ENCODE assay signal across 9 cellular contexts in the genomic region with DNA sequence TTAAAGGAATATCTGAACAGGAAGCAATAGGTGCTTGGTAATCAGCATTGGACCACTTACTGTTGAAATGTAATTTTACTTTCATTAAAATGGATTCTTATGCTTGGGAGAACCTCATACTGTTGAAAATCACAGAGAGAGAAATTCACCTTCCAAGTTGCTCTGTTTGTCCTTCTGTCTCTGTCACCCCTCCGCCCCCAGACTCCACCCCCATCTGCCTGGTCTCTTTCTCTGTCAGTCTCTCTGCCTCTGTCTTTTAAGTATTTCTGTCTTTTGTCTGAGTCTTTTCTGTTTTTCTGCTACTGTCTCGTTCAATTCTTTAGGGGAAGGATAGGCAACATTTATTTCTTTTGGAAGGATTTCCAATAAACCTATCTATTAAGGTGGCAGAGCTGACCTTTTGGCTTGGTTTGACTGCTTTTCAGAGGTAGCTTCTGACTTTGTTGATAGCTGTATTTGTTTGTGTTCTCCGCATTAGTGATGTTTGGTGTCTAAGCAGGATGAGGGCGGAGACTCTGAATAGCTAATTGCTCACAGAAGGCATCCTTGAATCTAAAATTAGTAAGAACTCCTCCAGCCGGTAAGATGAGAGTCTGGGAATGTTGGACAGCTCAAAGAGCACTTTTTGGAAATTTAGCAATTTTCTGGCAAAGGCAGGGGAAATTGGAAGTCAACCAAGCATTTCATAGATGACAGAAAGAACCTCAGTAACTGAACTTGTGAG.
A peak's percentile ranks its signal among the peaks of the same experiment; 100 is the strongest.
DNase-seq lines count a peak whose midpoint lies in the region; ATAC-seq and TF ChIP-seq lines count a peak whose summit lies in the region.
"Had no signal": no experiment of that assay in that cellular context is flagged by ENCODE, and none has a peak within 500 bp of the region (broad histone marks: within the 10 kb centered on the region; RNA-seq: fewer than 3 reads in every experiment).

No MANE protein-coding gene starts in this region.

- H3K9me3 ChIP-seq in BLaER1 (no peaks in the 10 kb centered on the region), SK-N-SH (no peaks in the 10 kb centered on the region), esophagus squamous epithelium (no peaks in the 10 kb centered on the region), osteoblast (ENCODE audit: low read depth, low read length) (no peaks in the 10 kb centered on the region)

- DNase-seq in SK-N-SH: no peak
- no peak for DNase-seq in esophagus squamous epithelium (lab: John Stamatoyannopoulos, UW)
- DNase-seq in osteoblast (ENCODE audit: insufficient read length, low spot score, missing footprints): peak; percentile 64
- no peak for DNase-seq in mucosa of gallbladder (ENCODE audit: low spot score)
- DNase-seq in mesendoderm: no peak
- DNase-seq: NCI-H2029 treated with DMSO at 0.1 percent for 48 hours had no signal

- intact Hi-C loops in esophagus squamous epithelium (cut with DNase I): no loop called here

- H3K79me2 ChIP-seq in SK-N-SH (ENCODE audit: insufficient read depth) (peaks cover 53% of the 10 kb centered on the region), osteoblast (ENCODE audit: insufficient read depth, low read length) (peaks cover 51% of the 10 kb centered on the region), mesendoderm (ENCODE audit: control insufficient read depth, insufficient read depth, low read length) (peaks cover 5% of the 10 kb centered on the region)

- H3K4me3 ChIP-seq in BLaER1 (no peak overlapping the region), SK-N-SH (ENCODE audit: low read depth in 2 of 2, low read length in 1 of 2) (peak overlapping the region; percentile 23 to 48; a peak in 2 of 4 replicates), esophagus squamous epithelium (peak overlapping the region; percentile 12 to 63 (median 44)), osteoblast (ENCODE audit: insufficient read depth, low read length) (peak overlapping the region; percentile 69), mesendoderm (ENCODE audit: low read length) (no peak overlapping the region)

- no peaks in the 10 kb centered on the region for H3K36me3 ChIP-seq in BLaER1
- H3K36me3 ChIP-seq in SK-N-SH (replicated peaks in 1 of 2; ENCODE audit: control insufficient read depth in 1 of 2, insufficient read depth in 2 of 2, low read length in 1 of 2): peaks cover 0 to 6% of the 10 kb centered on the region in 2 experiments
- H3K36me3 ChIP-seq in esophagus squamous epithelium: peaks cover 0 to 3% (median 0%) of the 10 kb centered on the region in 3 donors
- H3K36me3 ChIP-seq in osteoblast (ENCODE audit: insufficient read depth, low read length): no peaks in the 10 kb centered on the region
- H3K36me3 ChIP-seq in mesendoderm (ENCODE audit: control insufficient read depth, insufficient read depth, low read length): no peaks in the 10 kb centered on the region

- H2BK15ac ChIP-seq in mesendoderm (replicated peaks; ENCODE audit: low read depth): no peak overlapping the region

- H3K9me2 ChIP-seq in SK-N-SH: no peaks in the 10 kb centered on the region

- no peak overlapping the region for H3K56ac ChIP-seq in mesendoderm (ENCODE audit: low read length)

- TF ChIP-seq EP300 in SK-N-SH (IDR thresholded peaks at IDR 0.05; ENCODE audit: borderline replicate concordance in 1 of 2, low read depth in 1 of 2, low read length in 1 of 2): no peak

- no peak for TF ChIP-seq RAD21 in SK-N-SH (IDR thresholded peaks at IDR 0.05; ENCODE audit: low read length)

- H2AFZ ChIP-seq in SK-N-SH (ENCODE audit: low read depth): no peak overlapping the region
- no peak overlapping the region for H2AFZ ChIP-seq in osteoblast (ENCODE audit: low read length)

- H3K23ac ChIP-seq in mesendoderm (ENCODE audit: low read length): no peak overlapping the region

- peaks cover 10% of the 10 kb centered on the region for H3K79me1 ChIP-seq in mesendoderm (ENCODE audit: low read length)

- POLR2A ChIA-PET in SK-N-SH (lab: Yijun Ruan, JAX): no interaction called here

- peaks cover 14% of the 10 kb centered on the region; the same call in 1 of the 2 replicates for H4K20me1 ChIP-seq in BLaER1
- no peaks in the 10 kb centered on the region for H4K20me1 ChIP-seq in SK-N-SH (ENCODE audit: insufficient read depth)
- no peaks in the 10 kb centered on the region for H4K20me1 ChIP-seq in osteoblast (ENCODE audit: insufficient read depth, low read length)

- peaks cover 11% of the 10 kb centered on the region for H3F3A ChIP-seq in SK-N-SH (replicated peaks; ENCODE audit: insufficient read depth)

- H2AK5ac ChIP-seq in mesendoderm (ENCODE audit: low read length): no peak overlapping the region

- H3K27ac ChIP-seq in BLaER1: peak overlapping the region; percentile 56
- H3K27ac ChIP-seq in SK-N-SH (ENCODE audit: low read depth in 2 of 2, low read length in 1 of 2): peak overlapping the region; percentile 90 to 95
- H3K27ac ChIP-seq in esophagus squamous epithelium: peak overlapping the region; percentile 66 to 86 (median 82)
- peak overlapping the region; percentile 98 for H3K27ac ChIP-seq in osteoblast (ENCODE audit: low read depth, low read length)
- no peak overlapping the region for H3K27ac ChIP-seq in mesendoderm (ENCODE audit: low read depth, low read length)

- H4K8ac ChIP-seq in mesendoderm (ENCODE audit: low read depth, low read length): no peak overlapping the region

- 61% methylated on average over 5 of the region's 5 CpGs for WGBS in SK-N-SH (ENCODE audit: low lambda C conversion rate)
- 26 to 52% methylated on average over 4 to 5 of the region's 5 CpGs for WGBS in esophagus squamous epithelium, 2 donors
- WGBS in mesendoderm (ENCODE audit: extremely low coverage, insufficient coverage, low lambda C conversion rate): no CpG with 5 or more reads among the region's 5 CpGs

- H3K4me2 ChIP-seq in BLaER1: peak overlapping the region; percentile 73
- peak overlapping the region; percentile 58 for H3K4me2 ChIP-seq in SK-N-SH
- H3K4me2 ChIP-seq in osteoblast (ENCODE audit: insufficient read depth, low read length): peak overlapping the region; percentile 95
- no peak overlapping the region for H3K4me2 ChIP-seq in mesendoderm (ENCODE audit: low read length)

- peaks cover 92% of the 10 kb centered on the region for H3K4me1 ChIP-seq in BLaER1
- H3K4me1 ChIP-seq in SK-N-SH (ENCODE audit: control insufficient read depth in 1 of 2, insufficient read depth in 2 of 2, low read depth in 1 of 2, low read length in 1 of 2): peaks cover 39 to 55% of the 10 kb centered on the region in 2 experiments
- H3K4me1 ChIP-seq in esophagus squamous epithelium: peaks cover 18 to 92% (median 35%) of the 10 kb centered on the region in 3 donors
- H3K4me1 ChIP-seq in osteoblast (ENCODE audit: insufficient read depth, low read length): peaks cover 82% of the 10 kb centered on the region
- H3K4me1 ChIP-seq in mesendoderm (ENCODE audit: control insufficient read depth, low read depth, low read length): peaks cover 13% of the 10 kb centered on the region

- H2BK120ac ChIP-seq in mesendoderm (ENCODE audit: low read depth, low read length): no peak overlapping the region

- H3K9ac ChIP-seq in BLaER1: 0 out of 2 replicates have a peak overlapping the region, but pooled peaks have one; percentile 55
- peak overlapping the region; percentile 49; the same call in 1 of the 2 replicates for H3K9ac ChIP-seq in SK-N-SH
- H3K9ac ChIP-seq in mesendoderm (ENCODE audit: low read length): no peak overlapping the region

- H3K4ac ChIP-seq in mesendoderm (ENCODE audit: low read depth, low read length): no peak overlapping the region

- peak in 1 of 4 donors; percentile 52 for TF ChIP-seq POLR2A in esophagus squamous epithelium (IDR thresholded peaks at IDR 0.05)

- H4K5ac ChIP-seq in mesendoderm (ENCODE audit: low read length): no peak overlapping the region

- H3K18ac ChIP-seq in mesendoderm (ENCODE audit: low read length): no peak overlapping the region

- no peaks in the 10 kb centered on the region for H3K27me3 ChIP-seq in BLaER1
- no peaks in the 10 kb centered on the region for H3K27me3 ChIP-seq in SK-N-SH (ENCODE audit: insufficient read depth)
- H3K27me3 ChIP-seq in esophagus squamous epithelium: no peaks in the 10 kb centered on the region
- no peaks in the 10 kb centered on the region for H3K27me3 ChIP-seq in osteoblast (ENCODE audit: insufficient read depth, low read length)
- H3K27me3 ChIP-seq in mesendoderm (ENCODE audit: insufficient read depth, low read length, poor library complexity): no peaks in the 10 kb centered on the region

- TF ChIP-seq CTCF in SK-N-SH (IDR thresholded peaks at IDR 0.05): no peak
- TF ChIP-seq CTCF in esophagus squamous epithelium (IDR thresholded peaks at IDR 0.05): no peak
- TF ChIP-seq CTCF in osteoblast (IDR thresholded peaks at IDR 0.05; ENCODE audit: extremely low read depth, low read depth, low read length): no peak

- no peak overlapping the region for H2BK5ac ChIP-seq in mesendoderm (ENCODE audit: low read length)

- no peak for ATAC-seq in GM21576 (IDR thresholded peaks at IDR 0.05; ENCODE audit: unreplicated experiment)
- ATAC-seq in GM18511 (IDR thresholded peaks at IDR 0.05; ENCODE audit: unreplicated experiment): no peak

- CTCF ChIA-PET in SK-N-SH (lab: Yijun Ruan, JAX): interaction anchor here (1.4 kb wide), 1 partner anchor 324 kb away, joined by 3 read pairs; no protein-coding TSS in a partner anchor

TF ChIP-seq in SK-N-SH, 30 proteins besides CTCF, POLR2A, EP300 and RAD21 (continues in another document):
- TF ChIP-seq MEF2A (IDR thresholded peaks at IDR 0.05; ENCODE audit: borderline replicate concordance, low read depth): peak; percentile 33; the same call in 1 of the 2 replicates
- TF ChIP-seq, protein P1, sequence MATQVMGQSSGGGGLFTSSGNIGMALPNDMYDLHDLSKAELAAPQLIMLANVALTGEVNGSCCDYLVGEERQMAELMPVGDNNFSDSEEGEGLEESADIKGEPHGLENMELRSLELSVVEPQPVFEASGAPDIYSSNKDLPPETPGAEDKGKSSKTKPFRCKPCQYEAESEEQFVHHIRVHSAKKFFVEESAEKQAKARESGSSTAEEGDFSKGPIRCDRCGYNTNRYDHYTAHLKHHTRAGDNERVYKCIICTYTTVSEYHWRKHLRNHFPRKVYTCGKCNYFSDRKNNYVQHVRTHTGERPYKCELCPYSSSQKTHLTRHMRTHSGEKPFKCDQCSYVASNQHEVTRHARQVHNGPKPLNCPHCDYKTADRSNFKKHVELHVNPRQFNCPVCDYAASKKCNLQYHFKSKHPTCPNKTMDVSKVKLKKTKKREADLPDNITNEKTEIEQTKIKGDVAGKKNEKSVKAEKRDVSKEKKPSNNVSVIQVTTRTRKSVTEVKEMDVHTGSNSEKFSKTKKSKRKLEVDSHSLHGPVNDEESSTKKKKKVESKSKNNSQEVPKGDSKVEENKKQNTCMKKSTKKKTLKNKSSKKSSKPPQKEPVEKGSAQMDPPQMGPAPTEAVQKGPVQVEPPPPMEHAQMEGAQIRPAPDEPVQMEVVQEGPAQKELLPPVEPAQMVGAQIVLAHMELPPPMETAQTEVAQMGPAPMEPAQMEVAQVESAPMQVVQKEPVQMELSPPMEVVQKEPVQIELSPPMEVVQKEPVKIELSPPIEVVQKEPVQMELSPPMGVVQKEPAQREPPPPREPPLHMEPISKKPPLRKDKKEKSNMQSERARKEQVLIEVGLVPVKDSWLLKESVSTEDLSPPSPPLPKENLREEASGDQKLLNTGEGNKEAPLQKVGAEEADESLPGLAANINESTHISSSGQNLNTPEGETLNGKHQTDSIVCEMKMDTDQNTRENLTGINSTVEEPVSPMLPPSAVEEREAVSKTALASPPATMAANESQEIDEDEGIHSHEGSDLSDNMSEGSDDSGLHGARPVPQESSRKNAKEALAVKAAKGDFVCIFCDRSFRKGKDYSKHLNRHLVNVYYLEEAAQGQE (IDR thresholded peaks at IDR 0.05; ENCODE audit: low read depth, low read length): peak; percentile 78; the same call in 1 of the 2 replicates

Comparison
In these comparisons a context has a peak if more than half of its experiments do, and no peak if none do; other contexts are left out.
1. H3K4me3 ChIP-seq: peak in SK-N-SH (2 of 2), esophagus squamous epithelium (4 of 4) and osteoblast (single experiment); none in BLaER1 (single experiment) and mesendoderm (single experiment).